ENCODE assay signal across 16 cellular contexts in genomic region chr21:34857874-34858273, GRCh38.
DNase-seq lines count a peak whose midpoint lies in the region; ATAC-seq and TF ChIP-seq lines count a peak whose summit lies in the region.
"Had no signal": no experiment of that assay in that cellular context is flagged by ENCODE, and none has a peak within 500 bp of the region (broad histone marks: within the 10 kb centered on the region; RNA-seq: fewer than 3 reads in every experiment).

No MANE protein-coding gene starts in this region.

- TF ChIP-seq RAD21 in SK-N-SH (IDR thresholded peaks at IDR 0.05; ENCODE audit: low read length), result no peak

- H3K36me3 Mint-ChIP-seq in activated CD4-positive, alpha-beta T cell treated with anti-CD3 and anti-CD28 coated beads, Interleukin-2, amount 10 ng/mL, durations not matched to agents 7 days and 5 days (ENCODE audit: low read depth), result peaks cover 65% of the 10 kb centered on the region
- H3K36me3 Mint-ChIP-seq in activated CD4-positive, alpha-beta T cell treated with anti-CD3 and anti-CD28 coated beads for 36 hours (ENCODE audit: low read depth), result peaks cover 79% of the 10 kb centered on the region
- H3K36me3 Mint-ChIP-seq in stimulated activated effector memory CD8-positive, alpha-beta T cell treated with anti-CD3 and anti-CD28 coated beads, Interleukin-12 subunit alpha, Interleukin-12 subunit beta, amount 100 ng/mL, for 72 hours, result peaks cover 100% of the 10 kb centered on the region

- ATAC-seq in activated CD4-positive, alpha-beta T cell treated with anti-CD3 and anti-CD28 coated beads for 36 hours, result no peak
- no peak for ATAC-seq in stimulated activated effector memory CD8-positive, alpha-beta T cell treated with anti-CD3 and anti-CD28 coated beads, Interleukin-12 subunit alpha, Interleukin-12 subunit beta, amount 100 ng/mL, for 72 hours
- ATAC-seq in GM18861 (IDR thresholded peaks at IDR 0.05; ENCODE audit: unreplicated experiment), result no peak

- H3K27me3 Mint-ChIP-seq in activated CD4-positive, alpha-beta T cell treated with anti-CD3 and anti-CD28 coated beads, Interleukin-2, amount 10 ng/mL, durations not matched to agents 7 days and 5 days, result no peaks in the 10 kb centered on the region
- no peaks in the 10 kb centered on the region for H3K27me3 Mint-ChIP-seq in activated CD4-positive, alpha-beta T cell treated with anti-CD3 and anti-CD28 coated beads for 36 hours
- H3K27me3 Mint-ChIP-seq: dendritic cell treated with granulocyte-macrophage colony-stimulating factor and Interleukin-4, amounts not matched to agents 40 ng/mL and 50 ng/mL, for 4 days had no signal

- no peaks in the 10 kb centered on the region for H3K9me3 ChIP-seq in SK-N-SH
- H3K9me3 ChIP-seq: mucosa of descending colon had no signal

- 97% methylated on average over 4 of the region's 4 CpGs for WGBS in SK-N-SH (ENCODE audit: low lambda C conversion rate)

- H4K20me1 ChIP-seq in SK-N-SH (ENCODE audit: insufficient read depth), result peaks cover 55% of the 10 kb centered on the region

- H3K4me3 Mint-ChIP-seq in activated CD4-positive, alpha-beta T cell treated with anti-CD3 and anti-CD28 coated beads, Interleukin-2, amount 10 ng/mL, durations not matched to agents 7 days and 5 days, result no peak overlapping the region
- no peak overlapping the region for H3K4me3 Mint-ChIP-seq in activated CD4-positive, alpha-beta T cell treated with anti-CD3 and anti-CD28 coated beads for 36 hours
- no peak overlapping the region for H3K4me3 Mint-ChIP-seq in stimulated activated effector memory CD8-positive, alpha-beta T cell treated with anti-CD3 and anti-CD28 coated beads, Interleukin-12 subunit alpha, Interleukin-12 subunit beta, amount 100 ng/mL, for 72 hours
- H3K4me3 Mint-ChIP-seq: dendritic cell treated with granulocyte-macrophage colony-stimulating factor and Interleukin-4, amounts not matched to agents 40 ng/mL and 50 ng/mL, for 4 days had no signal

- no peak for DNase-seq in activated CD4-positive, alpha-beta T cell treated with anti-CD3 and anti-CD28 coated beads, Interleukin-2, amount 10 ng/mL, durations not matched to agents 7 days and 5 days
- no peak for DNase-seq in activated CD4-positive, alpha-beta T cell treated with anti-CD3 and anti-CD28 coated beads for 36 hours
- DNase-seq in SK-N-SH, result no peak
- no peak for DNase-seq in fibroblast of pulmonary artery (ENCODE audit: low read depth)
- no peak for DNase-seq in stimulated activated effector memory CD8-positive, alpha-beta T cell treated with anti-CD3 and anti-CD28 coated beads, Interleukin-12 subunit alpha, Interleukin-12 subunit beta, amount 100 ng/mL, for 72 hours (ENCODE audit: low spot score in 2 of 2)
- DNase-seq in stimulated activated CD4-positive, alpha-beta T cell treated with anti-CD3 and anti-CD28 coated beads, Interleukin-4, amount 100 ng/mL, for 1 hour, result no peak
- DNase-seq in NCI-H2081 (lab: John Stamatoyannopoulos, UW), result no peak
- DNase-seq: activated CD4-positive, CD25-positive, alpha-beta regulatory T cell; activated effector memory CD4-positive, alpha-beta T cell treated with Interleukin-2 at 50 U/mL for 16 hours; GF-D8; mucosa of descending colon; RPMI8226; stimulated activated CD8-positive, alpha-beta memory T cell treated with anti-CD3 and anti-CD28 coated beads, Interleukin-4, amount 100 ng/mL, for 48 hours had no signal

- H3K4me1 Mint-ChIP-seq in activated CD4-positive, alpha-beta T cell treated with anti-CD3 and anti-CD28 coated beads, Interleukin-2, amount 10 ng/mL, durations not matched to agents 7 days and 5 days, result peaks cover 25% of the 10 kb centered on the region
- H3K4me1 Mint-ChIP-seq in activated CD4-positive, alpha-beta T cell treated with anti-CD3 and anti-CD28 coated beads for 36 hours, result peaks cover 26% of the 10 kb centered on the region
- peaks cover 47% of the 10 kb centered on the region for H3K4me1 Mint-ChIP-seq in stimulated activated effector memory CD8-positive, alpha-beta T cell treated with anti-CD3 and anti-CD28 coated beads, Interleukin-12 subunit alpha, Interleukin-12 subunit beta, amount 100 ng/mL, for 72 hours

- no peaks in the 10 kb centered on the region for H3K9me3 Mint-ChIP-seq in activated CD4-positive, alpha-beta T cell treated with anti-CD3 and anti-CD28 coated beads, Interleukin-2, amount 10 ng/mL, durations not matched to agents 7 days and 5 days
- H3K9me3 Mint-ChIP-seq in activated CD4-positive, alpha-beta T cell treated with anti-CD3 and anti-CD28 coated beads for 36 hours (ENCODE audit: low read depth), result no peaks in the 10 kb centered on the region
- H3K9me3 Mint-ChIP-seq in stimulated activated effector memory CD8-positive, alpha-beta T cell treated with anti-CD3 and anti-CD28 coated beads, Interleukin-12 subunit alpha, Interleukin-12 subunit beta, amount 100 ng/mL, for 72 hours, result no peaks in the 10 kb centered on the region
- H3K9me3 Mint-ChIP-seq: dendritic cell treated with granulocyte-macrophage colony-stimulating factor and Interleukin-4, amounts not matched to agents 40 ng/mL and 50 ng/mL, for 4 days had no signal

- peaks cover 4% of the 10 kb centered on the region for H3F3A ChIP-seq in SK-N-SH (replicated peaks; ENCODE audit: insufficient read depth)

- H3K9ac ChIP-seq in SK-N-SH, result no peak overlapping the region
- H3K9ac ChIP-seq: KMS-11 had no signal

- H3K79me2 ChIP-seq in SK-N-SH (ENCODE audit: insufficient read depth), result peaks cover 87% of the 10 kb centered on the region; the same call in 1 of the 2 replicates

- H3K36me3 ChIP-seq in SK-N-SH (replicated peaks in 1 of 2; ENCODE audit: control insufficient read depth in 1 of 2, insufficient read depth in 2 of 2, low read length in 1 of 2), result peaks cover 59 to 77% of the 10 kb centered on the region in 2 experiments

- H3K27ac ChIP-seq in SK-N-SH (ENCODE audit: low read depth in 2 of 2, low read length in 1 of 2), result no peak overlapping the region
- H3K27ac ChIP-seq: KMS-11 had no signal

- intact Hi-C loops in activated CD4-positive, alpha-beta T cell treated with anti-CD3 and anti-CD28 coated beads for 36 hours (cut with DNase I, micrococcal nuclease), result no loop called here

- POLR2A ChIA-PET in activated CD4-positive, alpha-beta T cell treated with anti-CD3 and anti-CD28 coated beads, Interleukin-2, amount 10 ng/mL, durations not matched to agents 7 days and 5 days (lab: Charles Lee), result no interaction called here
- POLR2A ChIA-PET in activated CD4-positive, alpha-beta T cell treated with anti-CD3 and anti-CD28 coated beads for 36 hours (lab: Charles Lee), result no interaction called here
- POLR2A ChIA-PET in SK-N-SH (lab: Yijun Ruan, JAX), result no interaction called here

- H3K4me3 ChIP-seq in SK-N-SH (ENCODE audit: low read depth in 2 of 2, low read length in 1 of 2), result no peak overlapping the region
- H3K4me3 ChIP-seq in fibroblast of pulmonary artery (replicated peaks; ENCODE audit: low read depth, low read length), result no peak overlapping the region
- H3K4me3 ChIP-seq: mucosa of descending colon had no signal

- peak overlapping the region; percentile 31 for H3K27ac Mint-ChIP-seq in activated CD4-positive, alpha-beta T cell treated with anti-CD3 and anti-CD28 coated beads, Interleukin-2, amount 10 ng/mL, durations not matched to agents 7 days and 5 days
- H3K27ac Mint-ChIP-seq in activated CD4-positive, alpha-beta T cell treated with anti-CD3 and anti-CD28 coated beads for 36 hours, result no peak overlapping the region
- peak overlapping the region; percentile 55 for H3K27ac Mint-ChIP-seq in stimulated activated effector memory CD8-positive, alpha-beta T cell treated with anti-CD3 and anti-CD28 coated beads, Interleukin-12 subunit alpha, Interleukin-12 subunit beta, amount 100 ng/mL, for 72 hours
- H3K27ac Mint-ChIP-seq: dendritic cell treated with granulocyte-macrophage colony-stimulating factor and Interleukin-4, amounts not matched to agents 40 ng/mL and 50 ng/mL, for 4 days had no signal

- no peak overlapping the region for H2AFZ ChIP-seq in SK-N-SH (ENCODE audit: low read depth)

- H3K4me1 ChIP-seq in SK-N-SH (ENCODE audit: control insufficient read depth in 1 of 2, insufficient read depth in 2 of 2, low read depth in 1 of 2, low read length in 1 of 2), result peaks cover 0 to 4% of the 10 kb centered on the region in 2 experiments; a peak in 1 of 4 replicates

- no peak overlapping the region for H3K4me2 ChIP-seq in SK-N-SH
- H3K4me2 ChIP-seq: KMS-11 had no signal

- no peak for TF ChIP-seq EP300 in SK-N-SH (IDR thresholded peaks at IDR 0.05; ENCODE audit: borderline replicate concordance in 1 of 2, low read depth in 1 of 2, low read length in 1 of 2)

- H3K9me2 ChIP-seq in SK-N-SH, result no peaks in the 10 kb centered on the region

- CTCF ChIA-PET in activated CD4-positive, alpha-beta T cell treated with anti-CD3 and anti-CD28 coated beads, Interleukin-2, amount 10 ng/mL, durations not matched to agents 7 days and 5 days (lab: Charles Lee), result interaction anchor here (1.4 kb wide), 1 partner anchor 29 kb away, joined by 3 read pairs; no protein-coding TSS in a partner anchor
- CTCF ChIA-PET in activated CD4-positive, alpha-beta T cell treated with anti-CD3 and anti-CD28 coated beads for 36 hours (lab: Charles Lee), result interaction anchor here (0.7 to 0.8 kb wide), 2 partner anchors 178 to 767 kb away, joined by 3 to 4 read pairs; no protein-coding TSS in a partner anchor
- CTCF ChIA-PET in SK-N-SH (lab: Yijun Ruan, JAX), result interaction anchor here (0.7 to 1.7 kb wide), 6 partner anchors 9 to 170 kb away, joined by 3 to 5 read pairs (median 3); no protein-coding TSS in a partner anchor

- TF ChIP-seq CTCF in SK-N-SH (IDR thresholded peaks at IDR 0.05) (peak; percentile 31), fibroblast of pulmonary artery (IDR thresholded peaks at IDR 0.05; ENCODE audit: low read length, missing control alignments) (peak; percentile 20)

- no peaks in the 10 kb centered on the region for H3K27me3 ChIP-seq in SK-N-SH (ENCODE audit: insufficient read depth)

TF ChIP-seq in SK-N-SH, 30 proteins besides CTCF, POLR2A, EP300 and RAD21 (continues in another document):
- no peak for TF ChIP-seq POLR2AphosphoS5 (IDR thresholded peaks at IDR 0.05; ENCODE audit: low read depth, low read length)
- TF ChIP-seq MXI1 (IDR thresholded peaks at IDR 0.05; ENCODE audit: low read depth, low read length), result no peak
- TF ChIP-seq FOXM1 (IDR thresholded peaks at IDR 0.05; ENCODE audit: low read depth), result no peak
- no peak for TF ChIP-seq TEAD4 (IDR thresholded peaks at IDR 0.05; ENCODE audit: borderline replicate concordance, insufficient read depth)
- TF ChIP-seq FOXJ3 (CRISPR knock-in tag; IDR thresholded peaks at IDR 0.05), result no peak
- TF ChIP-seq NRF1 (IDR thresholded peaks at IDR 0.05; ENCODE audit: low read depth, low read length), result no peak
- no peak for TF ChIP-seq YY1 (IDR thresholded peaks at IDR 0.05; ENCODE audit: low read depth)
- no peak for TF ChIP-seq EZH2phosphoT487 (IDR thresholded peaks at IDR 0.05; ENCODE audit: borderline replicate concordance, low read depth)
- TF ChIP-seq JUND (IDR thresholded peaks at IDR 0.05), result no peak
- no peak for TF ChIP-seq GATA2 (CRISPR knock-in tag; IDR thresholded peaks at IDR 0.05)
- no peak for TF ChIP-seq RFX5 (IDR thresholded peaks at IDR 0.05; ENCODE audit: low read length)
- no peak for TF ChIP-seq ELF1 (IDR thresholded peaks at IDR 0.05)
